In genomic region chr6:111087871-111088667, GRCh38 we compare ENCODE assay signal across 8 cellular contexts. TPM values are rescaled to one million over a fixed set of nuclear protein-coding genes. Genes with fewer than 3 reads are reported as not detected.
DNase-seq lines count a peak whose midpoint lies in the region; ATAC-seq, FAIRE-seq and TF ChIP-seq lines count a peak whose summit lies in the region.

No MANE protein-coding gene starts in this region.

- H3K36me3 ChIP-seq in breast epithelium = no peaks in the 10 kb centered on the region
- H3K36me3 ChIP-seq in lower lobe of right lung = no peaks in the 10 kb centered on the region

- ATAC-seq in GM19035 (IDR thresholded peaks at IDR 0.05; ENCODE audit: unreplicated experiment) (peak; percentile 13), lower lobe of right lung (peak; percentile 39 to 58)

- H3K4me3 ChIP-seq in breast epithelium = peak overlapping the region; percentile 52 to 71 (median 64)
- peak overlapping the region; percentile 66 for H3K4me3 ChIP-seq in lower lobe of right lung

- peaks cover 0 to 2% of the 10 kb centered on the region in 2 donors for H3K4me1 ChIP-seq in breast epithelium
- H3K4me1 ChIP-seq in lower lobe of right lung = peaks cover 18% of the 10 kb centered on the region

- H3K27me3 ChIP-seq in breast epithelium = peaks cover 0 to 32% of the 10 kb centered on the region in 2 donors
- H3K27me3 ChIP-seq in lower lobe of right lung (ENCODE audit: low read depth) = peaks cover 25% of the 10 kb centered on the region

- H3K27ac ChIP-seq in VCaP (peak overlapping the region; percentile 85), breast epithelium (no peak overlapping the region), lower lobe of right lung (peak overlapping the region; percentile 34)

- no peak for TF ChIP-seq CTCF in VCaP (conservative IDR thresholded peaks at IDR 0.05)
- no peak for TF ChIP-seq CTCF in breast epithelium (IDR thresholded peaks at IDR 0.05)
- no peak for TF ChIP-seq CTCF in lower lobe of right lung (IDR thresholded peaks at IDR 0.05)

- peak; percentile 29 for DNase-seq in 8988T
- DNase-seq in HTR-8/SVneo (ENCODE audit: insufficient read length, low spot score) = peak; percentile 29
- DNase-seq in breast epithelium (ENCODE audit: low spot score in 2 of 2) = no peak
- DNase-seq in lower lobe of right lung = peak; percentile 56
- peak; percentile 49 to 50 for DNase-seq in stimulated activated CD8-positive, alpha-beta memory T cell treated with anti-CD3 and anti-CD28 coated beads, Interleukin-15, amount 100 ng/mL, for 48 hours (ENCODE audit: low read depth in 2 of 2)
- DNase-seq in medulla oblongata (ENCODE audit: extremely low spot score) = no peak

- H3K9me3 ChIP-seq in breast epithelium (no peaks in the 10 kb centered on the region), lower lobe of right lung (no peaks in the 10 kb centered on the region)

- no peak for FAIRE-seq in HTR-8/SVneo (lab: Jason Lieb, UNC)

- intact Hi-C loops in breast epithelium (cut with DNase I; ENCODE audit: low total_unique reads) (no loop called here), lower lobe of right lung (cut with DNase I) (no loop called here)

- TF ChIP-seq POLR2A in breast epithelium (IDR thresholded peaks at IDR 0.05) = no peak

RNA-seq across cellular contexts. Expression of gene SLC16A10, which starts 0.8 kb away (rescaled TPM):
- 1 to 10 TPM; 1.3 to 5.4 (median 1.8) TPM for total RNA-seq in breast epithelium
- total RNA-seq in lower lobe of right lung = 11.9 TPM

Comparison
In these comparisons a context has a peak if more than half of its experiments do, and no peak if none do; other contexts are left out.
1. DNase-seq: peak in 8988T (single experiment), HTR-8/SVneo (single experiment), lower lobe of right lung (single experiment) and stimulated activated CD8-positive, alpha-beta memory T cell treated with anti-CD3 and anti-CD28 coated beads, Interleukin-15, amount 100 ng/mL, for 48 hours (2 of 2); none in breast epithelium (0 of 2) and medulla oblongata (single experiment).
2. H3K27ac ChIP-seq: peak in VCaP (single experiment) and lower lobe of right lung (single experiment); none in breast epithelium (0 of 2).